17 cellular contexts compared by ENCODE assay signal in the genomic region with DNA sequence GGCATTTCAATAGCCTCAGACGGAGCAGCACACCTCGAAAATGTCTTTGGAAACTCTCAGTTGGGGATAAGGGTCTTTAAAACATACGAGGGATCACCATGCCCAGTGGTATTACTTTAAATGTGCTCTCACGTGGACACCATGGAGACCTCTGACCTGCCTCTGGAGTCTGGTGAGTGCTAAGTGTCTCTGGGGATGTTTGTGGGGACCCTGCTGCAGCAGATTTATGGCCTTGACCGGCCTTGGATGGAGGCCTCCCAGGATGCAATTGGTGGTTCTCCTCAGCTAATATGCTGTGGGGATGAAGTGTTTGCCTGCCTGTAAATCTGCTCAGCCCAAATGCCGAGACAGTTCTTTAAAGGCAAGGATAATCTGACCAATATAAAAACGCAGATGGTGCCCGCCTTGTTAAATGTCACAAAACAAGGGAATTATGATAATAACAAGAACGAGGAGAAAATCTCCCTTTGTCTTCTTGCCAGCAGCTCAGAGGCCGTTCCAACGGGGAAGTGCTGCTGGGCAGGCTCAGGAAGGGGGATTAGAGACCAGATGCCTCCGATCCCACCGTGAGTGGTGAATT.
DNase-seq lines count a peak whose midpoint lies in the region; TF ChIP-seq lines count a peak whose summit lies in the region.
"Had no signal": no experiment of that assay in that cellular context is flagged by ENCODE, and none has a peak within 500 bp of the region (broad histone marks: within the 10 kb centered on the region; RNA-seq: fewer than 3 reads in every experiment).

No MANE protein-coding gene starts in this region.

- H3K4me1 Mint-ChIP-seq in type B pancreatic cell (ENCODE audit: unreplicated experiment) = peaks cover 5% of the 10 kb centered on the region
- H3K4me1 Mint-ChIP-seq in activated CD4-positive, alpha-beta T cell treated with anti-CD3 and anti-CD28 coated beads, Interleukin-2, amount 10 ng/mL, durations not matched to agents 24 days and 14 days = no peaks in the 10 kb centered on the region
- H3K4me1 Mint-ChIP-seq: CD4-positive, CD25-positive, alpha-beta regulatory T cell; IgD-negative memory B cell had no signal

- intact Hi-C loops in activated CD4-positive, alpha-beta T cell treated with anti-CD3 and anti-CD28 coated beads, Interleukin-2, amount 10 ng/mL, durations not matched to agents 24 days and 14 days (cut with micrococcal nuclease) = no loop called here

- H3K27me3 Mint-ChIP-seq in type B pancreatic cell = no peaks in the 10 kb centered on the region
- H3K27me3 Mint-ChIP-seq in activated CD4-positive, alpha-beta T cell treated with anti-CD3 and anti-CD28 coated beads, Interleukin-2, amount 10 ng/mL, durations not matched to agents 24 days and 14 days = no peaks in the 10 kb centered on the region

- no peak overlapping the region for H3K27ac Mint-ChIP-seq in type B pancreatic cell
- H3K27ac Mint-ChIP-seq in activated CD4-positive, alpha-beta T cell treated with anti-CD3 and anti-CD28 coated beads, Interleukin-2, amount 10 ng/mL, durations not matched to agents 24 days and 14 days = no peak overlapping the region
- H3K27ac Mint-ChIP-seq: CD4-positive, CD25-positive, alpha-beta regulatory T cell; IgD-negative memory B cell had no signal

- TF ChIP-seq CTCF in type B pancreatic cell (conservative IDR thresholded peaks at IDR 0.05) = no peak

- no peak overlapping the region for H3K4me3 Mint-ChIP-seq in type B pancreatic cell
- no peak overlapping the region for H3K4me3 Mint-ChIP-seq in activated CD4-positive, alpha-beta T cell treated with anti-CD3 and anti-CD28 coated beads, Interleukin-2, amount 10 ng/mL, durations not matched to agents 24 days and 14 days
- H3K4me3 Mint-ChIP-seq: CD4-positive, CD25-positive, alpha-beta regulatory T cell; IgD-negative memory B cell had no signal

- no peaks in the 10 kb centered on the region for H3K9me3 Mint-ChIP-seq in type B pancreatic cell
- H3K9me3 Mint-ChIP-seq in activated CD4-positive, alpha-beta T cell treated with anti-CD3 and anti-CD28 coated beads, Interleukin-2, amount 10 ng/mL, durations not matched to agents 24 days and 14 days = peaks cover 2% of the 10 kb centered on the region

- H3K36me3 Mint-ChIP-seq in type B pancreatic cell = no peaks in the 10 kb centered on the region
- H3K36me3 Mint-ChIP-seq in activated CD4-positive, alpha-beta T cell treated with anti-CD3 and anti-CD28 coated beads, Interleukin-2, amount 10 ng/mL, durations not matched to agents 24 days and 14 days (ENCODE audit: low read depth) = no peaks in the 10 kb centered on the region
- H3K36me3 Mint-ChIP-seq: CD4-positive, CD25-positive, alpha-beta regulatory T cell; IgD-negative memory B cell had no signal

- DNase-seq in NCI-H2227 (lab: John Stamatoyannopoulos, UW; ENCODE audit: unreplicated experiment) (peak; percentile 53), NCI-H82 treated with DMSO at 0.1 percent for 48 hours (lab: John Stamatoyannopoulos, UW; ENCODE audit: unreplicated experiment) (peak; percentile 70), islet precursor cell (peak; percentile 14), type B pancreatic cell (ENCODE audit: extremely low spot score, unreplicated experiment) (peak; percentile 3), HK-2 (ENCODE audit: unreplicated experiment) (no peak), NCI-H2081 treated with DMSO at 0.1 percent for 48 hours (lab: John Stamatoyannopoulos, UW) (no peak)
- no peak for DNase-seq in activated CD4-positive, alpha-beta T cell treated with anti-CD3 and anti-CD28 coated beads, Interleukin-2, amount 10 ng/mL, durations not matched to agents 24 days and 14 days
- DNase-seq: CD4-positive, CD25-positive, alpha-beta regulatory T cell; DMS153; GOT3; MV-4-11; NCI-H1105 treated with DMSO at 0.1 percent for 48 hours; NCI-H2029 treated with DMSO at 0.1 percent for 48 hours; NCI-H2171; NCI-H446 treated with DMSO at 0.1 percent for 48 hours; Peyer's patch had no signal

Comparison
In these comparisons a context has a peak if more than half of its experiments do, and no peak if none do; other contexts are left out.
1. DNase-seq: peak in NCI-H2227 (single experiment), NCI-H82 treated with DMSO at 0.1 percent for 48 hours (single experiment), islet precursor cell (single experiment) and type B pancreatic cell (single experiment); none in HK-2 (single experiment), activated CD4-positive, alpha-beta T cell treated with anti-CD3 and anti-CD28 coated beads, Interleukin-2, amount 10 ng/mL, durations not matched to agents 24 days and 14 days (single experiment) and NCI-H2081 treated with DMSO at 0.1 percent for 48 hours (single experiment).